12 cellular contexts compared by ENCODE assay signal in genomic region chr16:50303605-50304466, GRCh38. TPM values are rescaled to one million over a fixed set of nuclear protein-coding genes. Genes with fewer than 3 reads are reported as not detected.
DNase-seq lines count a peak whose midpoint lies in the region; ATAC-seq and TF ChIP-seq lines count a peak whose summit lies in the region.
"Had no signal": no experiment of that assay in that cellular context is flagged by ENCODE, and none has a peak within 500 bp of the region (broad histone marks: within the 10 kb centered on the region; RNA-seq: fewer than 3 reads in every experiment).

No MANE protein-coding gene starts in this region.

- H3K27me3 ChIP-seq in SK-N-SH (ENCODE audit: insufficient read depth): no peaks in the 10 kb centered on the region
- no peaks in the 10 kb centered on the region for H3K27me3 ChIP-seq in IMR-90 (ENCODE audit: control insufficient read depth, insufficient read depth, low read length)

- BruUV-seq in IMR-90 (replicated peaks; lab: Mats Ljungman, UMichigan): no TSS peak

- H3K36me3 ChIP-seq in SK-N-SH (replicated peaks in 1 of 2; ENCODE audit: control insufficient read depth in 1 of 2, insufficient read depth in 2 of 2, low read length in 1 of 2) (peaks cover 0 to 2% of the 10 kb centered on the region in 2 experiments), IMR-90 (ENCODE audit: control insufficient read depth, insufficient read depth, low read length) (no peaks in the 10 kb centered on the region)

- peak overlapping the region; percentile 90; the same call in 2 of the 3 replicates for H2BK15ac ChIP-seq in IMR-90 (ENCODE audit: low read depth, low read length)

- no peaks in the 10 kb centered on the region for H3K36me3 Mint-ChIP-seq in HFFc6 (ENCODE audit: low read depth)

- no peaks in the 10 kb centered on the region for H3K9me3 ChIP-seq in SK-N-SH
- no peaks in the 10 kb centered on the region for H3K9me3 ChIP-seq in IMR-90 (ENCODE audit: control insufficient read depth, insufficient read depth, low read length)

- 95% methylated on average over 18 of the region's 33 CpGs for WGBS in SK-N-SH (ENCODE audit: low lambda C conversion rate)
- 38% methylated on average over 6 of the region's 33 CpGs; no CpG with 5 or more reads in 1 of the 2 experiments for WGBS in IMR-90 (ENCODE audit: extremely low coverage in 2 of 2, insufficient read length in 1 of 2), 2 experiments

- H4K91ac ChIP-seq in IMR-90 (ENCODE audit: insufficient read depth, low read depth, low read length): peak overlapping the region; percentile 95

- peak overlapping the region; percentile 45; the same call in 1 of the 2 replicates for H3K56ac ChIP-seq in IMR-90 (ENCODE audit: extremely low read depth, insufficient read depth, low read length)

- H3K9me1 ChIP-seq in IMR-90 (ENCODE audit: insufficient read depth, low read length): peaks cover 31% of the 10 kb centered on the region

- H2AK5ac ChIP-seq in IMR-90 (ENCODE audit: low read depth, low read length): peak overlapping the region; percentile 98

- H3K4me2 ChIP-seq in SK-N-SH (no peak overlapping the region), IMR-90 (ENCODE audit: low read depth, low read length) (no peak overlapping the region)

- H2BK20ac ChIP-seq in IMR-90 (ENCODE audit: low read depth, low read length): peak overlapping the region; percentile 71

- H2BK5ac ChIP-seq in IMR-90 (ENCODE audit: low read depth, low read length, poor library complexity, severe bottlenecking): peak overlapping the region; percentile 96

- no peak for ATAC-seq in SK-N-SH treated with all-trans-retinoic acid at 6 μM for 48 hours
- peak; percentile 50 for ATAC-seq in IMR-90 (ENCODE audit: low read depth)
- ATAC-seq in sciatic nerve: no peak

- no peaks in the 10 kb centered on the region for H4K20me1 ChIP-seq in SK-N-SH (ENCODE audit: insufficient read depth)
- H4K20me1 ChIP-seq in IMR-90 (ENCODE audit: insufficient read depth, low read length): no peaks in the 10 kb centered on the region

- H3K4me1 Mint-ChIP-seq in HFFc6 (ENCODE audit: low read depth): peaks cover 30% of the 10 kb centered on the region

- no peaks in the 10 kb centered on the region for H3F3A ChIP-seq in SK-N-SH (replicated peaks; ENCODE audit: insufficient read depth)

- peak overlapping the region; percentile 80 for H3K18ac ChIP-seq in IMR-90 (ENCODE audit: low read depth, low read length)

- H4K5ac ChIP-seq in IMR-90 (ENCODE audit: low read depth, low read length): peak overlapping the region; percentile 75

- CTCF ChIA-PET in SK-N-SH (lab: Yijun Ruan, JAX) (interaction anchor here (0.9 to 3.0 kb wide), 3 partner anchors 11 to 58 kb away, joined by 3 to 10 read pairs (median 3); no protein-coding TSS in a partner anchor), IMR-90 (lab: Yijun Ruan, JAX) (no interaction called here)

- peak overlapping the region; percentile 71 for H3K23ac ChIP-seq in IMR-90 (ENCODE audit: low read depth, low read length)

- H3K4me1 ChIP-seq in SK-N-SH (ENCODE audit: control insufficient read depth in 1 of 2, insufficient read depth in 2 of 2, low read depth in 1 of 2, low read length in 1 of 2) (peaks cover 0 to 3% of the 10 kb centered on the region in 2 experiments; a peak in 1 of 4 replicates), IMR-90 (ENCODE audit: control insufficient read depth, insufficient read depth, low read length) (peaks cover 46% of the 10 kb centered on the region)

- H3K4me3 ChIP-seq in SK-N-SH (ENCODE audit: low read depth in 2 of 2, low read length in 1 of 2) (no peak overlapping the region), IMR-90 (ENCODE audit: insufficient read depth, low read depth, low read length) (no peak overlapping the region)

- H3K9me3 Mint-ChIP-seq in HFFc6: no peaks in the 10 kb centered on the region

- H3K9me2 ChIP-seq in SK-N-SH: no peaks in the 10 kb centered on the region

- no peak overlapping the region for H3K27ac ChIP-seq in SK-N-SH (ENCODE audit: low read depth in 2 of 2, low read length in 1 of 2)
- peak overlapping the region; percentile 63 for H3K27ac ChIP-seq in IMR-90 (ENCODE audit: insufficient read depth, low read length)
- H3K27ac ChIP-seq: 22Rv1 had no signal

- no peak for TF ChIP-seq POLR2A in IMR-90 (IDR thresholded peaks at IDR 0.05; ENCODE audit: low read depth, low read length)

- TF ChIP-seq CTCF in SK-N-SH (IDR thresholded peaks at IDR 0.05) (no peak), IMR-90 (conservative IDR thresholded peaks at IDR 0.05; ENCODE audit: low read depth, low read length) (no peak), HFFc6 (IDR thresholded peaks at IDR 0.05) (no peak)

- intact Hi-C loops in IMR-90 (cut with micrococcal nuclease): loop anchor here (5.0 kb wide), 3 partner anchors 37 to 237 kb away; partner anchors contain the start of genes ADCY7 and HEATR3
- intact Hi-C loops in sciatic nerve (cut with DNase I): no loop called here

- peaks cover 0 to 16% of the 10 kb centered on the region in 2 experiments; a peak in 1 of 4 replicates for H3K79me1 ChIP-seq in IMR-90 (ENCODE audit: low read depth in 1 of 2, low read length in 2 of 2)

- H2AFZ ChIP-seq in SK-N-SH (ENCODE audit: low read depth) (no peak overlapping the region), IMR-90 (replicated peaks; ENCODE audit: low read length, poor library complexity) (peak overlapping the region; percentile 45)

- H3K14ac ChIP-seq in IMR-90 (replicated peaks; ENCODE audit: low read depth, low read length): peak overlapping the region; percentile 62

- H3K9ac ChIP-seq in SK-N-SH: no peak overlapping the region
- H3K9ac ChIP-seq in IMR-90 (ENCODE audit: low read depth, low read length): 0 out of 2 replicates have a peak overlapping the region, but pooled peaks have one; percentile 7

- in situ Hi-C loops in IMR-90 (cut with MboI; ENCODE audit: low sequenced_read_pairs): no loop called here

- peak overlapping the region; percentile 38 to 91 for H4K8ac ChIP-seq in IMR-90 (ENCODE audit: low read depth in 2 of 2, low read length in 2 of 2)

- dilution Hi-C loops in IMR-90 (cut with HindIII; ENCODE audit: low sequenced_read_pairs, unreplicated experiment): no loop called here

- H3K79me2 ChIP-seq in SK-N-SH (ENCODE audit: insufficient read depth): no peaks in the 10 kb centered on the region

- H3K27me3 Mint-ChIP-seq in HFFc6 (ENCODE audit: insufficient read depth): no peaks in the 10 kb centered on the region; the same call in 1 of the 2 replicates

- TF ChIP-seq EP300 in SK-N-SH (IDR thresholded peaks at IDR 0.05; ENCODE audit: borderline replicate concordance in 1 of 2, low read depth in 1 of 2, low read length in 1 of 2): no peak

- no peak overlapping the region for H3K4me3 Mint-ChIP-seq in HFFc6

- DNase-seq in SK-N-SH (peak; percentile 19), IMR-90 (peak; percentile 70), fibroblast of gingiva (ENCODE audit: low read depth) (peak; percentile 55), sciatic nerve (ENCODE audit: low spot score) (peak; percentile 49), NCI-H748 treated with DMSO at 0.1 percent for 48 hours (lab: John Stamatoyannopoulos, UW) (no peak), HFFc6 (no peak)
- DNase-seq in stimulated activated CD4-positive, alpha-beta T cell treated with anti-CD3 and anti-CD28 coated beads, Interleukin-4, amount 100 ng/mL, for 4 hours: no peak
- DNase-seq: activated CD4-positive, alpha-beta T cell treated with anti-CD3 and anti-CD28 coated beads for 4 hours; NCI-H2171 treated with DMSO at 0.1 percent for 48 hours; SIG-M5 had no signal

- H3K27ac Mint-ChIP-seq in HFFc6: no peak overlapping the region

- POLR2A ChIA-PET in SK-N-SH (lab: Yijun Ruan, JAX): no interaction called here
- POLR2A ChIA-PET in IMR-90 (lab: Charles Lee; ENCODE audit: unreplicated experiment): no interaction called here

- TF ChIP-seq RAD21 in SK-N-SH (IDR thresholded peaks at IDR 0.05; ENCODE audit: low read length) (no peak), IMR-90 (IDR thresholded peaks at IDR 0.05; ENCODE audit: low read length) (no peak; the same call in 1 of the 2 replicates)

- peak overlapping the region; percentile 93 for H3K4ac ChIP-seq in IMR-90 (ENCODE audit: low read depth, low read length)

- H2AK9ac ChIP-seq in IMR-90 (replicated peaks; ENCODE audit: low read depth, low read length, poor library complexity): peak overlapping the region; percentile 90

- peak overlapping the region; percentile 94 for H2BK120ac ChIP-seq in IMR-90 (ENCODE audit: low read depth, low read length)

TF ChIP-seq in SK-N-SH, 30 proteins besides CTCF, POLR2A, EP300 and RAD21 (continues in another document):
- no peak for TF ChIP-seq TCF12 (IDR thresholded peaks at IDR 0.05)
- TF ChIP-seq SIN3A (IDR thresholded peaks at IDR 0.05; ENCODE audit: borderline replicate concordance, low read depth, low read length): no peak
- no peak for TF ChIP-seq TAF1 (IDR thresholded peaks at IDR 0.05; ENCODE audit: borderline replicate concordance, low read depth, low read length)
- no peak for TF ChIP-seq NRF1 (IDR thresholded peaks at IDR 0.05; ENCODE audit: low read depth, low read length)
- TF ChIP-seq GATA2 (CRISPR knock-in tag; IDR thresholded peaks at IDR 0.05): no peak
- TF ChIP-seq FOSL2 (IDR thresholded peaks at IDR 0.05; ENCODE audit: borderline replicate concordance, low read depth): no peak

TF ChIP-seq in SK-N-SH treated with all-trans-retinoic acid at 6 μM for 48 hours, 23 proteins besides CTCF, POLR2A, EP300 and RAD21 (continues in another document):
- no peak for TF ChIP-seq BACH2 (CRISPR knock-in tag; IDR thresholded peaks at IDR 0.05; ENCODE audit: borderline replicate concordance)
- no peak for TF ChIP-seq ZNF8 (CRISPR knock-in tag; IDR thresholded peaks at IDR 0.05)
- TF ChIP-seq PPARA (CRISPR knock-in tag; IDR thresholded peaks at IDR 0.05; ENCODE audit: borderline replicate concordance): no peak
- no peak for TF ChIP-seq RARB (CRISPR knock-in tag; IDR thresholded peaks at IDR 0.05)

TF ChIP-seq in IMR-90, 13 proteins besides CTCF, POLR2A, EP300 and RAD21 (continues in another document):
- TF ChIP-seq MAZ (IDR thresholded peaks at IDR 0.05; ENCODE audit: borderline replicate concordance, low read depth, low read length): peak; percentile 35; the same call in 1 of the 2 replicates
- 0 out of 2 replicates have a peak, but pooled peaks have one; percentile 2 for TF ChIP-seq FOS (IDR thresholded peaks at IDR 0.05; ENCODE audit: low read depth, low read length)

RNA-seq across cellular contexts. Expression of gene ADCY7, which starts 37.5 kb away (rescaled TPM):
- polyA plus RNA-seq in SK-N-SH (2012; rRNA removed) (13.8 and 14.3 TPM in 2 replicates), IMR-90 (2012; rRNA removed) (16.6 and 17.1 TPM in 2 replicates)
- polyA plus RNA-seq in SK-N-SH (2012; cell fraction: cytosol; rRNA removed): 6.6 and 11.7 TPM in 2 replicates
- polyA plus RNA-seq in SK-N-SH (2012; cell fraction: nucleus; rRNA removed): 24.3 and 32.0 TPM in 2 replicates
- total RNA-seq in IMR-90 (2012; rRNA removed) (12.2 and 15.2 TPM in 2 replicates), sciatic nerve (39.4 TPM)
- polyA plus RNA-seq in IMR-90 (2012; cell fraction: cytosol; rRNA removed): 8.3 and 16.7 TPM in 2 replicates
- polyA plus RNA-seq in IMR-90 (2012; cell fraction: nucleus; rRNA removed; ENCODE audit: low replicate concordance): 29.6 and 55.4 TPM in 2 replicates
- 10 to 100 TPM; 32.7 to 48.1 (median 41.9) TPM for total RNA-seq in HFFc6 (2021; fragmentation: NEBNext Ultra II Directional; extraction: Animal tissue kit (Norgen Biotek cat#: 25700))

Comparison
In these comparisons a context has a peak if more than half of its experiments do, and no peak if none do; other contexts are left out.
1. DNase-seq: peak in SK-N-SH (single experiment), IMR-90 (single experiment), fibroblast of gingiva (single experiment) and sciatic nerve (single experiment); none in NCI-H748 treated with DMSO at 0.1 percent for 48 hours (single experiment), HFFc6 (single experiment) and stimulated activated CD4-positive, alpha-beta T cell treated with anti-CD3 and anti-CD28 coated beads, Interleukin-4, amount 100 ng/mL, for 4 hours (0 of 2).